ENCODE assay signal across 2 cellular contexts in genomic region chr13:45198041-45198440, GRCh38.
TF ChIP-seq lines count a peak whose summit lies in the region.

No MANE protein-coding gene starts in this region.

TF ChIP-seq in SK-N-SH treated with all-trans-retinoic acid at 6 μM for 48 hours, 23 proteins besides CTCF, POLR2A, EP300 and RAD21 (continued from another document):
- TF ChIP-seq CSRNP3 (CRISPR knock-in tag; IDR thresholded peaks at IDR 0.05) = no peak

TF ChIP-seq in SK-N-SH, 30 proteins besides CTCF, POLR2A, EP300 and RAD21 (continued from another document):
- TF ChIP-seq IRF3 (IDR thresholded peaks at IDR 0.05; ENCODE audit: low read depth, low read length) (no peak), USF2 (IDR thresholded peaks at IDR 0.05; ENCODE audit: borderline replicate concordance, low read depth, low read length) (no peak), GABPA (IDR thresholded peaks at IDR 0.05; ENCODE audit: low read depth) (no peak), GATA2 (CRISPR knock-in tag; IDR thresholded peaks at IDR 0.05) (no peak), SMC3 (IDR thresholded peaks at IDR 0.05; ENCODE audit: low read depth, low read length) (no peak), MXI1 (IDR thresholded peaks at IDR 0.05; ENCODE audit: low read depth, low read length) (no peak)
TF ChIP-seq in SK-N-SH: peak in this region for 0.
